ENCODE assay signal across 8 cellular contexts in genomic region chr18:2571200-2572143, GRCh38. TPM values are rescaled to one million over a fixed set of nuclear protein-coding genes. Genes with fewer than 3 reads are reported as not detected.
DNase-seq lines count a peak whose midpoint lies in the region; ATAC-seq and TF ChIP-seq lines count a peak whose summit lies in the region.

TSS of gene METTL4 (minus strand) at chr18:2571505. CDS start at chr18:2567216, 4,289 bp downstream.
TSS of gene NDC80 (plus strand) at chr18:2571557. CDS start at chr18:2572986, 1,429 bp downstream.

- ATAC-seq in GM19463 (IDR thresholded peaks at IDR 0.05; ENCODE audit: unreplicated experiment): peak; percentile 82
- ATAC-seq in activated CD8-positive, alpha-beta memory T cell treated with anti-CD3 and anti-CD28 coated beads, Interleukin-2, amount 10 ng/mL, durations not matched to agents 7 days and 5 days: peak; percentile 83

- H3K9me3 ChIP-seq in NT2/D1 (ENCODE audit: insufficient read depth, low read length) (no peaks in the 10 kb centered on the region), endocrine pancreas (ENCODE audit: control insufficient read depth, low read length) (no peaks in the 10 kb centered on the region)

- no peaks in the 10 kb centered on the region for H3K9me3 Mint-ChIP-seq in activated CD8-positive, alpha-beta memory T cell treated with anti-CD3 and anti-CD28 coated beads, Interleukin-2, amount 10 ng/mL, durations not matched to agents 7 days and 5 days (ENCODE audit: low read depth)

- peak within 1 kb of the TSS; percentile 99 for H3K27ac Mint-ChIP-seq in activated CD8-positive, alpha-beta memory T cell treated with anti-CD3 and anti-CD28 coated beads, Interleukin-2, amount 10 ng/mL, durations not matched to agents 7 days and 5 days

- H3K4me3 ChIP-seq in HL-60 (replicated peaks; ENCODE audit: insufficient read depth, low read length) (peak within 1 kb of the TSS; percentile 81), NT2/D1 (ENCODE audit: insufficient read length, low read depth) (peak within 1 kb of the TSS; percentile 82), endocrine pancreas (ENCODE audit: control insufficient read depth, insufficient read depth, low read length) (peak within 1 kb of the TSS; percentile 67)

- CTCF ChIA-PET in activated CD8-positive, alpha-beta memory T cell treated with anti-CD3 and anti-CD28 coated beads, Interleukin-2, amount 10 ng/mL, durations not matched to agents 7 days and 5 days (lab: Charles Lee): interaction anchor here (0.8 to 2.5 kb wide), 7 partner anchors 16 to 109 kb away, joined by 3 to 8 read pairs (median 4); partner anchors contain the start of gene SMCHD1

- H3K27me3 ChIP-seq in HL-60 (ENCODE audit: insufficient read depth, poor library complexity, severe bottlenecking) (no peaks in the 10 kb centered on the region), NT2/D1 (ENCODE audit: insufficient read depth, insufficient read length) (no peaks in the 10 kb centered on the region), endocrine pancreas (ENCODE audit: control insufficient read depth, insufficient read depth, low read length) (no peaks in the 10 kb centered on the region)

- H3K27ac ChIP-seq in HL-60 (replicated peaks): peak within 1 kb of the TSS; percentile 99

- H3K9ac ChIP-seq in NT2/D1 (ENCODE audit: insufficient read length, low read depth) (peak within 1 kb of the TSS; percentile 92), endocrine pancreas (ENCODE audit: control insufficient read depth, insufficient read depth, low read length) (peak within 1 kb of the TSS; percentile 99)

- H3K27me3 Mint-ChIP-seq in activated CD8-positive, alpha-beta memory T cell treated with anti-CD3 and anti-CD28 coated beads, Interleukin-2, amount 10 ng/mL, durations not matched to agents 7 days and 5 days: no peaks in the 10 kb centered on the region

- H3K36me3 ChIP-seq in NT2/D1 (ENCODE audit: insufficient read depth, insufficient read length, low read length) (peaks cover 32% of the 10 kb centered on the region), endocrine pancreas (ENCODE audit: control insufficient read depth, insufficient read depth, low read length) (no peaks in the 10 kb centered on the region)

- H3K4me3 Mint-ChIP-seq in activated CD8-positive, alpha-beta memory T cell treated with anti-CD3 and anti-CD28 coated beads, Interleukin-2, amount 10 ng/mL, durations not matched to agents 7 days and 5 days: peak within 1 kb of the TSS; percentile 97

- DNase-seq in COLO829 (ENCODE audit: low spot score): peak; percentile 69
- peak; percentile 84 to 91 for DNase-seq in HL-60 (ENCODE audit: low read depth in 1 of 2, low spot score in 1 of 2)
- DNase-seq in NT2/D1 (ENCODE audit: low read depth, low spot score): peak; percentile 70
- DNase-seq in activated CD8-positive, alpha-beta memory T cell treated with anti-CD3 and anti-CD28 coated beads, Interleukin-2, amount 10 ng/mL, durations not matched to agents 7 days and 5 days: peak; percentile 91
- DNase-seq in mesenteric fat pad (ENCODE audit: low spot score): peak; percentile 96
- peak; percentile 70 for DNase-seq in stimulated activated CD8-positive, alpha-beta memory T cell treated with anti-CD3 and anti-CD28 coated beads, Interleukin-15, amount 100 ng/mL, for 1 hour (ENCODE audit: low read depth)

- H3K4me1 Mint-ChIP-seq in activated CD8-positive, alpha-beta memory T cell treated with anti-CD3 and anti-CD28 coated beads, Interleukin-2, amount 10 ng/mL, durations not matched to agents 7 days and 5 days: peaks cover 55% of the 10 kb centered on the region

- H3K4me1 ChIP-seq in NT2/D1 (ENCODE audit: insufficient read depth, insufficient read length) (peaks cover 4% of the 10 kb centered on the region), endocrine pancreas (ENCODE audit: control insufficient read depth, insufficient read depth, low read length) (no peaks in the 10 kb centered on the region)

- peaks cover 49% of the 10 kb centered on the region for H3K36me3 Mint-ChIP-seq in activated CD8-positive, alpha-beta memory T cell treated with anti-CD3 and anti-CD28 coated beads, Interleukin-2, amount 10 ng/mL, durations not matched to agents 7 days and 5 days

- TF ChIP-seq CTCF in HL-60 (IDR thresholded peaks at IDR 0.05; ENCODE audit: insufficient read depth, low read length): no peak

RNA-seq across cellular contexts. Expression of gene METTL4, which starts in this region (rescaled TPM):
- total RNA-seq in activated CD8-positive, alpha-beta memory T cell treated with anti-CD3 and anti-CD28 coated beads, Interleukin-2, amount 10 ng/mL, durations not matched to agents 7 days and 5 days: 10 to 100 TPM; 20.9 to 25.3 TPM
- 6.9 TPM for total RNA-seq in mesenteric fat pad

RNA-seq across cellular contexts. Expression of gene NDC80, which starts in this region (rescaled TPM):
- total RNA-seq in activated CD8-positive, alpha-beta memory T cell treated with anti-CD3 and anti-CD28 coated beads, Interleukin-2, amount 10 ng/mL, durations not matched to agents 7 days and 5 days: 100 to 1,000 TPM in 1 of 2 experiments, 10 to 100 TPM in 1; 83.9 to 101 TPM
- total RNA-seq in mesenteric fat pad: 0.29 TPM

Comparison
In these comparisons a context has a peak if more than half of its experiments do, and no peak if none do; other contexts are left out.
1. Peak in every context shown above with its lines: DNase-seq, ATAC-seq, H3K4me3 ChIP-seq and H3K27ac ChIP-seq.
2. RNA of gene NDC80 (total RNA-seq): 83.9 to 101 TPM in activated CD8-positive, alpha-beta memory T cell treated with anti-CD3 and anti-CD28 coated beads, Interleukin-2, amount 10 ng/mL, durations not matched to agents 7 days and 5 days; 0.29 TPM in mesenteric fat pad (single experiment); every median in the first group is over 10 times any median in the second.